In genomic region chr6:137845460-137845859, GRCh38 we compare ENCODE assay signal across 23 cellular contexts. TPM values are rescaled to one million over a fixed set of nuclear protein-coding genes. Genes with fewer than 3 reads are reported as not detected.
DNase-seq lines count a peak whose midpoint lies in the region; ATAC-seq, FAIRE-seq and TF ChIP-seq lines count a peak whose summit lies in the region.
"Had no signal": no experiment of that assay in that cellular context is flagged by ENCODE, and none has a peak within 500 bp of the region (broad histone marks: within the 10 kb centered on the region; RNA-seq: fewer than 3 reads in every experiment).

No MANE protein-coding gene starts in this region.

- TF ChIP-seq POLR2A in K562 (conservative IDR thresholded peaks at IDR 0.05) = no peak

- H3K27ac Mint-ChIP-seq in Calu3 (ENCODE audit: unreplicated experiment) (no peak overlapping the region), immature natural killer cell (no peak overlapping the region)
- H3K27ac Mint-ChIP-seq: activated T-helper 2 cell treated with anti-CD3 and anti-CD28 coated beads, Interferon-gamma antibody, Interleukin-2, Interleukin-4, amounts not matched to agents 10 μg/mL and 5 μg/mL and 100 μg/mL, durations not matched to agents 14 hours and 24 hours and 36 hours; dendritic cell treated with granulocyte-macrophage colony-stimulating factor and Interleukin-4, amounts not matched to agents 40 ng/mL and 50 ng/mL, for 4 days; T-cell had no signal

- H3K27me3 ChIP-seq in K562 (ENCODE audit: control insufficient read depth in 2 of 2, insufficient read depth in 2 of 2, low read length in 2 of 2) (no peaks in the 10 kb centered on the region), left lung (no peaks in the 10 kb centered on the region)
- H3K27me3 ChIP-seq: heart left ventricle had no signal

- H3K27ac ChIP-seq in K562 (ENCODE audit: extremely low read depth, low read depth, low read length) = no peak overlapping the region
- H3K27ac ChIP-seq in left lung = no peak overlapping the region

- H3K36me3 ChIP-seq in K562 (ENCODE audit: control insufficient read depth, insufficient read depth, low read length) (no peaks in the 10 kb centered on the region), left lung (no peaks in the 10 kb centered on the region)
- H3K36me3 ChIP-seq: BE2C, heart left ventricle had no signal

- H3K9ac ChIP-seq in K562 (ENCODE audit: insufficient read depth in 1 of 2, low read depth in 2 of 2, low read length in 2 of 2) = no peak overlapping the region

- TF ChIP-seq CTCF in Calu3 (IDR thresholded peaks at IDR 0.05; ENCODE audit: unreplicated experiment) (no peak), K562 (IDR thresholded peaks at IDR 0.05 in 2 of 3, conservative IDR thresholded peaks at IDR 0.05 in 1 of 3; ENCODE audit: insufficient read depth in 2 of 3, low read depth in 1 of 3, low read length in 3 of 3) (peak; percentile 30 to 63 (median 50); a peak in 3 of 6 replicates), left lung (IDR thresholded peaks at IDR 0.05) (no peak)

- DNase-seq in Calu3 = peak; percentile 12
- DNase-seq in Kasumi-1 (lab: John Stamatoyannopoulos, UW) = peak; percentile 27 to 33
- DNase-seq in K562 (ENCODE audit: extremely low read depth in 1 of 4, low spot score in 3 of 4) = peak; percentile 39 to 57 (median 50)
- DNase-seq in left lung = no peak
- no peak for DNase-seq in SKM-1 (lab: John Stamatoyannopoulos, UW; ENCODE audit: unreplicated experiment)
- DNase-seq in immature natural killer cell = no peak
- no peak for DNase-seq in effector CD4-positive, alpha-beta T cell
- DNase-seq in COLO668 (lab: John Stamatoyannopoulos, UW; ENCODE audit: unreplicated experiment) = no peak
- DNase-seq: BE2C; DMS 273 treated with DMSO at 0.1 percent for 48 hours; heart left ventricle; islet precursor cell; NCI-H1048; NCI-H2171 treated with DMSO at 0.1 percent for 48 hours; NCI-H82; occipital lobe; stimulated activated CD4-positive, alpha-beta T cell treated with anti-CD3 and anti-CD28 coated beads, Interleukin-4, amount 100 ng/mL, for 4 hours; T-cell had no signal

- 66% methylated on average over 6 of the region's 6 CpGs for WGBS in K562 (ENCODE audit: insufficient coverage, low coverage, missing lambda C conversion rate)

- FAIRE-seq in K562 (lab: Jason Lieb, UNC) = peak; percentile 11
- FAIRE-seq: GM18507, GM19239 had no signal

- H3K79me2 ChIP-seq in K562 (ENCODE audit: control insufficient read depth, insufficient read depth, low read length) = no peaks in the 10 kb centered on the region

- H3K9me3 ChIP-seq in K562 (replicated peaks; ENCODE audit: control insufficient read depth, insufficient read depth, low read depth, low read length) (no peaks in the 10 kb centered on the region), left lung (no peaks in the 10 kb centered on the region)
- H3K9me3 ChIP-seq: BE2C had no signal

- no TSS peak for BruUV-seq in Calu3 (replicated peaks; lab: Mats Ljungman, UMichigan)
- no TSS peak for BruUV-seq in K562 (replicated peaks; lab: Mats Ljungman, UMichigan)

- TF ChIP-seq RAD21 in K562 (CRISPR knock-in tag; conservative IDR thresholded peaks at IDR 0.05 in 1 of 2, IDR thresholded peaks at IDR 0.05 in 1 of 2) = peak; percentile 21 to 64; a peak in 3 of 4 replicates

- intact Hi-C loops in Calu3 (cut with micrococcal nuclease; ENCODE audit: unreplicated experiment) (no loop called here), K562 (cut with micrococcal nuclease) (loop anchor here (1.0 kb wide), 1 partner anchor 21 kb away; no protein-coding TSS in a partner anchor), left lung (cut with DNase I) (no loop called here)

- no peak for TF ChIP-seq EP300 in K562 (IDR thresholded peaks at IDR 0.05; ENCODE audit: low read length)

- H3K4me3 ChIP-seq in K562 = no peak overlapping the region
- no peak overlapping the region for H3K4me3 ChIP-seq in left lung
- H3K4me3 ChIP-seq: heart left ventricle, skin epidermis had no signal

- ATAC-seq in K562 (peak; percentile 88), left lung (peak; percentile 58)
- ATAC-seq: heart left ventricle, T-cell had no signal

- H3K9me3 Mint-ChIP-seq in Calu3 (ENCODE audit: low read depth, unreplicated experiment) (no peaks in the 10 kb centered on the region), immature natural killer cell (peaks cover 2 to 15% (median 11%) of the 10 kb centered on the region in 6 donors)

- H3K27me3 Mint-ChIP-seq in Calu3 (ENCODE audit: unreplicated experiment) (no peaks in the 10 kb centered on the region), immature natural killer cell (ENCODE audit: low read depth in 3 of 3) (peaks cover 0 to 4% (median 2%) of the 10 kb centered on the region in 3 donors)
- H3K27me3 Mint-ChIP-seq: dendritic cell treated with granulocyte-macrophage colony-stimulating factor and Interleukin-4, amounts not matched to agents 40 ng/mL and 50 ng/mL, for 4 days; T-cell had no signal

- H3K4me2 ChIP-seq in K562 (ENCODE audit: insufficient read depth, low read length) = no peak overlapping the region

- no peaks in the 10 kb centered on the region for H3K36me3 Mint-ChIP-seq in Calu3 (ENCODE audit: insufficient read depth, unreplicated experiment)
- H3K36me3 Mint-ChIP-seq in immature natural killer cell = peaks cover 0 to 19% (median 3%) of the 10 kb centered on the region in 3 donors

- POLR2A ChIA-PET in K562 (lab: Yijun Ruan, JAX) = no interaction called here

- H3K4me1 Mint-ChIP-seq in Calu3 (ENCODE audit: low read depth, unreplicated experiment) (no peaks in the 10 kb centered on the region), immature natural killer cell (peaks cover 0 to 2% of the 10 kb centered on the region in 2 donors)
- H3K4me1 Mint-ChIP-seq: T-cell had no signal

- no peaks in the 10 kb centered on the region for H4K20me1 ChIP-seq in K562 (replicated peaks; ENCODE audit: control insufficient read depth, insufficient read depth, low read length)

- no peak overlapping the region for H3K4me3 Mint-ChIP-seq in Calu3 (ENCODE audit: low read depth, unreplicated experiment)
- no peak overlapping the region for H3K4me3 Mint-ChIP-seq in immature natural killer cell
- H3K4me3 Mint-ChIP-seq: dendritic cell treated with granulocyte-macrophage colony-stimulating factor and Interleukin-4, amounts not matched to agents 40 ng/mL and 50 ng/mL, for 4 days; T-cell had no signal

- in situ Hi-C loops in K562 (cut with MboI) = no loop called here

- H3K4me1 ChIP-seq in K562 (replicated peaks in 1 of 2; ENCODE audit: control insufficient read depth in 2 of 2, insufficient read depth in 2 of 2, low read length in 2 of 2) (peaks cover 2 to 18% of the 10 kb centered on the region in 2 experiments; a peak in 4 of 5 replicates), left lung (peaks cover 0 to 48% of the 10 kb centered on the region in 2 donors)
- H3K4me1 ChIP-seq: BE2C had no signal

- H2AFZ ChIP-seq in K562 (ENCODE audit: low read depth, low read length) = peak overlapping the region; percentile 71

- CTCF ChIA-PET in Calu3 (lab: Charles Lee) = no interaction called here
- CTCF ChIA-PET in K562 (lab: Yijun Ruan, JAX; ENCODE audit: low intra/inter-chr PET ratio) = no interaction called here

- H3K9me1 ChIP-seq in K562 (ENCODE audit: control insufficient read depth, insufficient read depth, low read length) = no peaks in the 10 kb centered on the region

TF ChIP-seq in K562, 482 proteins besides CTCF, POLR2A, EP300 and RAD21 (continues in another document):
- TF ChIP-seq ZNF263 (CRISPR knock-in tag; IDR thresholded peaks at IDR 0.05; ENCODE audit: borderline replicate concordance) (peak; percentile 74), SMAD4 (CRISPR knock-in tag; conservative IDR thresholded peaks at IDR 0.05) (0 out of 2 replicates have a peak, but pooled peaks have one; percentile 20), ZNF165 (CRISPR knock-in tag; IDR thresholded peaks at IDR 0.05; ENCODE audit: borderline replicate concordance) (no peak), PML (IDR thresholded peaks at IDR 0.05; ENCODE audit: low read length) (no peak)
- TF ChIP-seq, protein P1, sequence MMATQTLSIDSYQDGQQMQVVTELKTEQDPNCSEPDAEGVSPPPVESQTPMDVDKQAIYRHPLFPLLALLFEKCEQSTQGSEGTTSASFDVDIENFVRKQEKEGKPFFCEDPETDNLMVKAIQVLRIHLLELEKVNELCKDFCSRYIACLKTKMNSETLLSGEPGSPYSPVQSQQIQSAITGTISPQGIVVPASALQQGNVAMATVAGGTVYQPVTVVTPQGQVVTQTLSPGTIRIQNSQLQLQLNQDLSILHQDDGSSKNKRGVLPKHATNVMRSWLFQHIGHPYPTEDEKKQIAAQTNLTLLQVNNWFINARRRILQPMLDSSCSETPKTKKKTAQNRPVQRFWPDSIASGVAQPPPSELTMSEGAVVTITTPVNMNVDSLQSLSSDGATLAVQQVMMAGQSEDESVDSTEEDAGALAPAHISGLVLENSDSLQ (IDR thresholded peaks at IDR 0.05) = peak; percentile 19; the same call in 1 of the 2 replicates

RNA-seq across cellular contexts. Expression of gene TNFAIP3, which starts 21.6 kb away (rescaled TPM):
- total RNA-seq in Calu3 (2022) = 19.4 and 22.6 TPM in 2 replicates
- 14.3 and 18.6 TPM in 2 replicates for total RNA-seq in K562 (2011; cell fraction: chromatin; rRNA removed; ENCODE audit: low replicate concordance)
- 8.0 and 9.1 TPM in 2 replicates for total RNA-seq in K562 (2011; cell fraction: nucleolus; rRNA removed)
- 10.2 and 11.3 TPM in 2 replicates for total RNA-seq in K562 (2011; cell fraction: nucleoplasm; rRNA removed)
- 5.9 and 6.2 TPM in 2 replicates for total RNA-seq in K562 (2014; rRNA removed)
- 6.5 and 6.9 TPM in 2 replicates for total RNA-seq in K562 (2014; rRNA removed; fragmentation: Illumina TruSeq; extraction: Trizol)
- total RNA-seq in K562 (2015; rRNA removed; fragmentation: Illumina TruSeq; extraction: Trizol) = 4.6 TPM in 2 replicates
- total RNA-seq in K562 (2021) = 12.5 and 17.0 TPM in 2 replicates
- polyA plus RNA-seq in K562 (2011; rRNA removed) = 6.4 and 11.8 TPM in 2 replicates
- 2.5 and 5.0 TPM in 2 replicates for polyA plus RNA-seq in K562 (2011; cell fraction: cytosol; rRNA removed)
- 21.1 and 33.6 TPM in 2 replicates for polyA plus RNA-seq in K562 (2011; cell fraction: nucleus; rRNA removed)
- polyA plus RNA-seq in K562 (2012) = 5.7 and 26.6 TPM in 2 replicates
- polyA plus RNA-seq in K562 (2014; fragmentation: Illumina TruSeq; extraction: Trizol) = 9.8 and 11.5 TPM in 2 replicates
- 1 to 10 TPM in 1 of 2 experiments, under 1 TPM in 1; 0.79 to 1.3 TPM for polyA plus RNA-seq in K562 (2014; fragmentation: Nextera tagmentation; extraction: Ambion mirVana)
- 9.2 and 9.5 TPM in 2 replicates for polyA plus RNA-seq in K562 (2014; rRNA removed)
- 5.4 and 11.3 TPM in 2 replicates for polyA minus RNA-seq in K562 (2011; rRNA and poly(A)+ RNA removed)
- 2.9 and 4.6 TPM in 2 replicates for polyA minus RNA-seq in K562 (2011; cell fraction: cytosol; rRNA and poly(A)+ RNA removed)
- polyA minus RNA-seq in K562 (2011; cell fraction: nucleus; rRNA and poly(A)+ RNA removed) = 6.7 and 20.5 TPM in 2 replicates
- total RNA-seq in left lung = 100 to 1,000 TPM in 1 of 2 donors, 10 to 100 TPM in 1; 22.6 to 102 TPM
- polyA plus RNA-seq in immature natural killer cell = 100 to 1,000 TPM in 2 of 3 donors, 10 to 100 TPM in 1; 55.8 to 118 (median 117) TPM

Comparison
In these comparisons a context has a peak if more than half of its experiments do, and no peak if none do; other contexts are left out.
1. DNase-seq: peak in Calu3 (single experiment), Kasumi-1 (2 of 2) and K562 (4 of 4); none in left lung (0 of 2), SKM-1 (single experiment), immature natural killer cell (0 of 3), effector CD4-positive, alpha-beta T cell (single experiment) and COLO668 (single experiment).
2. CTCF ChIP-seq: peak in K562 (3 of 3); none in Calu3 (single experiment) and left lung (0 of 2).